In genomic region chr20:2654831-2655230, GRCh38 we compare ENCODE assay signal across 10 cellular contexts. TPM values are rescaled to one million over a fixed set of nuclear protein-coding genes. Genes with fewer than 3 reads are reported as not detected.
DNase-seq lines count a peak whose midpoint lies in the region; ATAC-seq, FAIRE-seq and TF ChIP-seq lines count a peak whose summit lies in the region.
"Had no signal": no experiment of that assay in that cellular context is flagged by ENCODE, and none has a peak within 500 bp of the region (broad histone marks: within the 10 kb centered on the region; RNA-seq: fewer than 3 reads in every experiment).

No MANE protein-coding gene starts in this region.

- CTCF ChIA-PET in endothelial cell of umbilical vein (lab: Charles Lee), result no interaction called here

- dilution Hi-C loops in endothelial cell of umbilical vein (cut with MboI; ENCODE audit: extremely low pct_ligation_motif_present, low sequenced_read_pairs), result no loop called here

- H4K20me1 ChIP-seq in endothelial cell of umbilical vein (replicated peaks; ENCODE audit: control insufficient read depth, extremely low read depth, insufficient read depth, low read length), result peaks cover 3% of the 10 kb centered on the region

- H3K9me1 ChIP-seq in endothelial cell of umbilical vein (replicated peaks; ENCODE audit: control insufficient read depth, extremely low read depth, insufficient read depth, low read length), result no peaks in the 10 kb centered on the region

- H3K9me3 Mint-ChIP-seq in activated naive CD4-positive, alpha-beta T cell treated with anti-CD3 and anti-CD28 coated beads, Interleukin-2, amount 50 U/mL, for 24 hours, result no peaks in the 10 kb centered on the region
- H3K9me3 Mint-ChIP-seq in stimulated activated effector memory CD8-positive, alpha-beta T cell treated with anti-CD3 and anti-CD28 coated beads, Interleukin-12 subunit alpha, Interleukin-12 subunit beta, amount 100 ng/mL, for 72 hours, result no peaks in the 10 kb centered on the region
- H3K9me3 Mint-ChIP-seq: CD14-positive monocyte had no signal

- peak overlapping the region; percentile 81 for H3K27ac ChIP-seq in RWPE2 (ENCODE audit: poor library complexity, severe bottlenecking)
- no peak overlapping the region for H3K27ac ChIP-seq in endothelial cell of umbilical vein (ENCODE audit: insufficient read depth, low read depth, low read length)

- H3K9ac ChIP-seq in endothelial cell of umbilical vein (replicated peaks; ENCODE audit: extremely low read depth, insufficient read depth, low read length), result no peak overlapping the region

- H3K36me3 ChIP-seq in RWPE2 (ENCODE audit: low read depth) (peaks cover 61% of the 10 kb centered on the region), endothelial cell of umbilical vein (ENCODE audit: control insufficient read depth in 2 of 2, extremely low read depth in 1 of 2, insufficient read depth in 2 of 2, low read length in 2 of 2) (peaks cover 33 to 46% of the 10 kb centered on the region in 2 experiments), mucosa of descending colon (ENCODE audit: low read depth) (peaks cover 6% of the 10 kb centered on the region)

- no peaks in the 10 kb centered on the region for H3K27me3 ChIP-seq in RWPE2 (ENCODE audit: insufficient read depth, poor library complexity, severe bottlenecking)
- H3K27me3 ChIP-seq in endothelial cell of umbilical vein (ENCODE audit: control insufficient read depth in 2 of 2, insufficient read depth in 2 of 2, low read length in 2 of 2), result no peaks in the 10 kb centered on the region

- no peaks in the 10 kb centered on the region for H3K27me3 Mint-ChIP-seq in activated naive CD4-positive, alpha-beta T cell treated with anti-CD3 and anti-CD28 coated beads, Interleukin-2, amount 50 U/mL, for 24 hours

- H2AFZ ChIP-seq in endothelial cell of umbilical vein (ENCODE audit: low read depth, low read length), result no peak overlapping the region

- ATAC-seq in RWPE2 (ENCODE audit: low read depth), result no peak
- ATAC-seq in stimulated activated effector memory CD8-positive, alpha-beta T cell treated with anti-CD3 and anti-CD28 coated beads, Interleukin-12 subunit alpha, Interleukin-12 subunit beta, amount 100 ng/mL, for 72 hours, result no peak
- ATAC-seq in mucosa of descending colon, result no peak

- H3K4me2 ChIP-seq in endothelial cell of umbilical vein (ENCODE audit: insufficient read depth, low read length), result peak overlapping the region; percentile 68

- peaks cover 51% of the 10 kb centered on the region for H3K4me1 Mint-ChIP-seq in activated naive CD4-positive, alpha-beta T cell treated with anti-CD3 and anti-CD28 coated beads, Interleukin-2, amount 50 U/mL, for 24 hours
- H3K4me1 Mint-ChIP-seq in stimulated activated effector memory CD8-positive, alpha-beta T cell treated with anti-CD3 and anti-CD28 coated beads, Interleukin-12 subunit alpha, Interleukin-12 subunit beta, amount 100 ng/mL, for 72 hours, result peaks cover 46% of the 10 kb centered on the region

- peak overlapping the region; percentile 93 for H3K27ac Mint-ChIP-seq in activated naive CD4-positive, alpha-beta T cell treated with anti-CD3 and anti-CD28 coated beads, Interleukin-2, amount 50 U/mL, for 24 hours
- peak overlapping the region; percentile 96 for H3K27ac Mint-ChIP-seq in stimulated activated effector memory CD8-positive, alpha-beta T cell treated with anti-CD3 and anti-CD28 coated beads, Interleukin-12 subunit alpha, Interleukin-12 subunit beta, amount 100 ng/mL, for 72 hours

- H3K4me3 ChIP-seq in RWPE2 (ENCODE audit: severe bottlenecking), result no peak overlapping the region
- H3K4me3 ChIP-seq in endothelial cell of umbilical vein (replicated peaks in 1 of 3; ENCODE audit: insufficient read depth in 1 of 3, low read depth in 1 of 3, low read length in 3 of 3), result peak overlapping the region in 1 of 3 experiments; percentile 98
- no peak overlapping the region for H3K4me3 ChIP-seq in mucosa of descending colon

- H3K79me2 ChIP-seq in endothelial cell of umbilical vein (ENCODE audit: control insufficient read depth, insufficient read depth, low read length), result peaks cover 58% of the 10 kb centered on the region

- TF ChIP-seq POLR2A in endothelial cell of umbilical vein (IDR thresholded peaks at IDR 0.05; ENCODE audit: low read depth, low read length), result no peak

- intact Hi-C loops in endothelial cell of umbilical vein (cut with micrococcal nuclease), result loop anchor here (5.0 to 10.0 kb wide), 2 partner anchors 148 to 550 kb away; partner anchors contain the start of genes STK35 and ZNF343
- intact Hi-C loops in mucosa of descending colon (cut with DNase I, micrococcal nuclease), result no loop called here

- peak overlapping the region; percentile 89 for H3K4me3 Mint-ChIP-seq in activated naive CD4-positive, alpha-beta T cell treated with anti-CD3 and anti-CD28 coated beads, Interleukin-2, amount 50 U/mL, for 24 hours
- peak overlapping the region; percentile 86 for H3K4me3 Mint-ChIP-seq in stimulated activated effector memory CD8-positive, alpha-beta T cell treated with anti-CD3 and anti-CD28 coated beads, Interleukin-12 subunit alpha, Interleukin-12 subunit beta, amount 100 ng/mL, for 72 hours

- POLR2A ChIA-PET in endothelial cell of umbilical vein (lab: Charles Lee), result interaction anchor here (0.8 kb wide), 1 partner anchor 9 kb away, joined by 3 read pairs; the partner anchor contains the start of gene IDH3B

- TF ChIP-seq CTCF in RWPE2 (IDR thresholded peaks at IDR 0.05; ENCODE audit: poor library complexity, severe bottlenecking), result no peak
- TF ChIP-seq CTCF in endothelial cell of umbilical vein (IDR thresholded peaks at IDR 0.05; ENCODE audit: extremely low read depth in 1 of 2, insufficient read depth in 1 of 2, low read depth in 1 of 2, low read length in 2 of 2), result no peak
- no peak for TF ChIP-seq CTCF in mucosa of descending colon (IDR thresholded peaks at IDR 0.05)

- no TSS peak for BruUV-seq in endothelial cell of umbilical vein (replicated peaks; lab: Mats Ljungman, UMichigan)

- peaks cover 32% of the 10 kb centered on the region for H3K36me3 Mint-ChIP-seq in activated naive CD4-positive, alpha-beta T cell treated with anti-CD3 and anti-CD28 coated beads, Interleukin-2, amount 50 U/mL, for 24 hours
- peaks cover 83% of the 10 kb centered on the region for H3K36me3 Mint-ChIP-seq in stimulated activated effector memory CD8-positive, alpha-beta T cell treated with anti-CD3 and anti-CD28 coated beads, Interleukin-12 subunit alpha, Interleukin-12 subunit beta, amount 100 ng/mL, for 72 hours

- H3K4me1 ChIP-seq in RWPE2 (ENCODE audit: insufficient read depth, poor library complexity, severe bottlenecking) (peaks cover 4% of the 10 kb centered on the region), endothelial cell of umbilical vein (ENCODE audit: control insufficient read depth, extremely low read depth, insufficient read depth, low read length) (peaks cover 25% of the 10 kb centered on the region), mucosa of descending colon (ENCODE audit: low read depth) (peaks cover 11% of the 10 kb centered on the region)

- no peak for FAIRE-seq in endothelial cell of umbilical vein (lab: Jason Lieb, UNC)

- H3K9me3 ChIP-seq in RWPE2 (ENCODE audit: severe bottlenecking) (no peaks in the 10 kb centered on the region), endothelial cell of umbilical vein (replicated peaks; ENCODE audit: control insufficient read depth, insufficient read depth, low read length) (no peaks in the 10 kb centered on the region), mucosa of descending colon (no peaks in the 10 kb centered on the region)

- no peak for DNase-seq in activated naive CD4-positive, alpha-beta T cell treated with anti-CD3 and anti-CD28 coated beads, Interleukin-2, amount 50 U/mL, for 16 hours
- DNase-seq in RWPE2 (ENCODE audit: low spot score), result no peak
- no peak for DNase-seq in endothelial cell of umbilical vein (ENCODE audit: low read depth, low spot score)
- no peak for DNase-seq in stimulated activated effector memory CD8-positive, alpha-beta T cell treated with anti-CD3 and anti-CD28 coated beads, Interleukin-12 subunit alpha, Interleukin-12 subunit beta, amount 100 ng/mL, for 72 hours (ENCODE audit: low spot score in 2 of 2)
- no peak for DNase-seq in mucosa of descending colon
- DNase-seq in AG08396 (ENCODE audit: low spot score), result no peak
- DNase-seq in stimulated activated CD8-positive, alpha-beta memory T cell treated with anti-CD3 and anti-CD28 coated beads, Interleukin-4, amount 100 ng/mL, for 48 hours, result no peak
- DNase-seq: activated gamma-delta T cell treated with Interleukin-2 at 50 U/mL for 16 hours had no signal

RNA-seq across cellular contexts. Expression of gene NOP56, which starts 2.4 kb away (rescaled TPM):
- 305 and 329 TPM in 2 replicates for total RNA-seq in endothelial cell of umbilical vein
- 145 and 151 TPM in 2 replicates for polyA plus RNA-seq in endothelial cell of umbilical vein
- 147 and 160 TPM in 2 replicates for polyA plus RNA-seq in endothelial cell of umbilical vein (2011; cell fraction: cytosol; rRNA removed)
- 723 and 828 TPM in 2 replicates for polyA plus RNA-seq in endothelial cell of umbilical vein (2011; cell fraction: nucleus; rRNA removed)
- polyA plus RNA-seq in endothelial cell of umbilical vein (2012), result 201 and 262 TPM in 2 replicates
- polyA minus RNA-seq in endothelial cell of umbilical vein, result 219 and 245 TPM in 2 replicates
- 155 TPM for polyA minus RNA-seq in endothelial cell of umbilical vein (2011; cell fraction: cytosol; rRNA and poly(A)+ RNA removed)
- polyA minus RNA-seq in endothelial cell of umbilical vein (2011; cell fraction: nucleus; rRNA and poly(A)+ RNA removed), result 208 and 267 TPM in 2 replicates
- 100 to 1,000 TPM in 2 of 3 donors, 10 to 100 TPM in 1; 80.8 to 116 (median 107) TPM for total RNA-seq in mucosa of descending colon

RNA-seq across cellular contexts. Expression of gene IDH3B, which starts 9.2 kb away (rescaled TPM):
- 86.9 and 87.9 TPM in 2 replicates for total RNA-seq in endothelial cell of umbilical vein
- 168 and 177 TPM in 2 replicates for polyA plus RNA-seq in endothelial cell of umbilical vein
- polyA plus RNA-seq in endothelial cell of umbilical vein (2011; cell fraction: cytosol; rRNA removed), result 143 and 156 TPM in 2 replicates
- polyA plus RNA-seq in endothelial cell of umbilical vein (2011; cell fraction: nucleus; rRNA removed), result 642 and 647 TPM in 2 replicates
- 88.4 and 100 TPM in 2 replicates for polyA plus RNA-seq in endothelial cell of umbilical vein (2012)
- 118 and 153 TPM in 2 replicates for polyA minus RNA-seq in endothelial cell of umbilical vein
- polyA minus RNA-seq in endothelial cell of umbilical vein (2011; cell fraction: cytosol; rRNA and poly(A)+ RNA removed), result 37.3 TPM
- polyA minus RNA-seq in endothelial cell of umbilical vein (2011; cell fraction: nucleus; rRNA and poly(A)+ RNA removed), result 79.6 and 90.2 TPM in 2 replicates
- total RNA-seq in mucosa of descending colon, result 100 to 1,000 TPM; 112 to 128 (median 123) TPM

RNA-seq across cellular contexts. Expression of gene EBF4, which starts 37.7 kb away (rescaled TPM):
- 3.0 and 3.4 TPM in 2 replicates for total RNA-seq in endothelial cell of umbilical vein
- polyA plus RNA-seq in endothelial cell of umbilical vein, result 2.5 and 2.7 TPM in 2 replicates
- polyA plus RNA-seq in endothelial cell of umbilical vein (2011; cell fraction: cytosol; rRNA removed), result 0.94 and 1.4 TPM in 2 replicates
- 7.2 and 10.3 TPM in 2 replicates for polyA plus RNA-seq in endothelial cell of umbilical vein (2011; cell fraction: nucleus; rRNA removed)
- polyA plus RNA-seq in endothelial cell of umbilical vein (2012), result 2.6 and 5.2 TPM in 2 replicates
- 0.70 and 2.9 TPM in 2 replicates for polyA minus RNA-seq in endothelial cell of umbilical vein
- polyA minus RNA-seq in endothelial cell of umbilical vein (2011; cell fraction: cytosol; rRNA and poly(A)+ RNA removed), result not detected
- 2.2 and 3.8 TPM in 2 replicates for polyA minus RNA-seq in endothelial cell of umbilical vein (2011; cell fraction: nucleus; rRNA and poly(A)+ RNA removed)
- 10 to 100 TPM in 1 of 3 donors, 1 to 10 TPM in 2; 3.6 to 53.3 (median 4.5) TPM for total RNA-seq in mucosa of descending colon
- polyA plus RNA-seq: CD14-positive monocyte had no signal
